ENCODE assay signal across 8 cellular contexts in genomic region chr3:52532517-52532837, GRCh38. TPM values are rescaled to one million over a fixed set of nuclear protein-coding genes. Genes with fewer than 3 reads are reported as not detected.
DNase-seq lines count a peak whose midpoint lies in the region.

No MANE protein-coding gene starts in this region.

- peaks cover 8% of the 10 kb centered on the region for H3K4me1 ChIP-seq in mesendoderm (ENCODE audit: control insufficient read depth, low read depth, low read length)

- no peaks in the 10 kb centered on the region for H3K9me3 Mint-ChIP-seq in activated CD4-positive, alpha-beta T cell treated with anti-CD3 and anti-CD28 coated beads, Interleukin-2, amount 10 ng/mL, durations not matched to agents 24 days and 14 days
- no peaks in the 10 kb centered on the region for H3K9me3 Mint-ChIP-seq in dendritic cell treated with granulocyte-macrophage colony-stimulating factor and Interleukin-4, amounts not matched to agents 40 ng/mL and 50 ng/mL, for 4 days

- H3K79me1 ChIP-seq in mesendoderm (ENCODE audit: low read length) = peaks cover 32% of the 10 kb centered on the region

- H3K18ac ChIP-seq in mesendoderm (ENCODE audit: low read length) = no peak overlapping the region

- H3K27ac Mint-ChIP-seq in activated CD4-positive, alpha-beta T cell treated with anti-CD3 and anti-CD28 coated beads, Interleukin-2, amount 10 ng/mL, durations not matched to agents 24 days and 14 days = peak overlapping the region; percentile 63
- H3K27ac Mint-ChIP-seq in dendritic cell treated with granulocyte-macrophage colony-stimulating factor and Interleukin-4, amounts not matched to agents 40 ng/mL and 50 ng/mL, for 4 days = peak overlapping the region; percentile 45

- no peak overlapping the region for H2BK120ac ChIP-seq in mesendoderm (ENCODE audit: low read depth, low read length)

- peak overlapping the region; percentile 12 for H2AK5ac ChIP-seq in mesendoderm (ENCODE audit: low read length)

- peaks cover 38% of the 10 kb centered on the region for H3K79me2 ChIP-seq in mesendoderm (ENCODE audit: control insufficient read depth, insufficient read depth, low read length)

- no peaks in the 10 kb centered on the region for H3K27me3 Mint-ChIP-seq in activated CD4-positive, alpha-beta T cell treated with anti-CD3 and anti-CD28 coated beads, Interleukin-2, amount 10 ng/mL, durations not matched to agents 24 days and 14 days
- H3K27me3 Mint-ChIP-seq in dendritic cell treated with granulocyte-macrophage colony-stimulating factor and Interleukin-4, amounts not matched to agents 40 ng/mL and 50 ng/mL, for 4 days = peaks cover 2% of the 10 kb centered on the region

- H3K4me1 Mint-ChIP-seq in activated CD4-positive, alpha-beta T cell treated with anti-CD3 and anti-CD28 coated beads, Interleukin-2, amount 10 ng/mL, durations not matched to agents 24 days and 14 days = peaks cover 13% of the 10 kb centered on the region
- H3K4me1 Mint-ChIP-seq in dendritic cell treated with granulocyte-macrophage colony-stimulating factor and Interleukin-4, amounts not matched to agents 40 ng/mL and 50 ng/mL, for 4 days (ENCODE audit: low read depth) = peaks cover 40% of the 10 kb centered on the region

- peaks cover 6% of the 10 kb centered on the region for H3K36me3 Mint-ChIP-seq in activated CD4-positive, alpha-beta T cell treated with anti-CD3 and anti-CD28 coated beads, Interleukin-2, amount 10 ng/mL, durations not matched to agents 24 days and 14 days (ENCODE audit: low read depth)
- peaks cover 30% of the 10 kb centered on the region for H3K36me3 Mint-ChIP-seq in dendritic cell treated with granulocyte-macrophage colony-stimulating factor and Interleukin-4, amounts not matched to agents 40 ng/mL and 50 ng/mL, for 4 days (ENCODE audit: low read depth)

- no peak overlapping the region for H2BK15ac ChIP-seq in mesendoderm (replicated peaks; ENCODE audit: low read depth)

- peak overlapping the region; percentile 88 for H3K4me2 ChIP-seq in mesendoderm (ENCODE audit: low read length)

- peak overlapping the region; percentile 81 for H3K4me3 Mint-ChIP-seq in activated CD4-positive, alpha-beta T cell treated with anti-CD3 and anti-CD28 coated beads, Interleukin-2, amount 10 ng/mL, durations not matched to agents 24 days and 14 days
- H3K4me3 Mint-ChIP-seq in dendritic cell treated with granulocyte-macrophage colony-stimulating factor and Interleukin-4, amounts not matched to agents 40 ng/mL and 50 ng/mL, for 4 days = peak overlapping the region; percentile 81

- DNase-seq in activated CD4-positive, alpha-beta T cell treated with anti-CD3 and anti-CD28 coated beads, Interleukin-2, amount 10 ng/mL, durations not matched to agents 24 days and 14 days = no peak
- DNase-seq in activated CD4-positive, alpha-beta T cell treated with anti-CD3 and anti-CD28 coated beads, Interleukin-2, amount 50 U/mL, for 1 hour = no peak
- DNase-seq in RPMI7951 (ENCODE audit: low read depth) = peak; percentile 79
- DNase-seq in mesendoderm = peak; percentile 37
- DNase-seq in middle frontal gyrus (ENCODE audit: extremely low spot score, low spot score) = no peak
- DNase-seq in stimulated activated CD4-positive, alpha-beta T cell treated with anti-CD3 and anti-CD28 coated beads, Interleukin-4, amount 100 ng/mL, for 24 hours = no peak
- DNase-seq in stimulated activated CD4-positive, alpha-beta T cell treated with anti-CD3 and anti-CD28 coated beads, Interleukin-12 subunit alpha, Interleukin-12 subunit beta, amount 100 ng/mL, for 4 hours = no peak

- no peak overlapping the region for H4K5ac ChIP-seq in mesendoderm (ENCODE audit: low read length)

- no CpG with 5 or more reads among the region's 5 CpGs for WGBS in mesendoderm (ENCODE audit: extremely low coverage, insufficient coverage, low lambda C conversion rate)

- peak overlapping the region; percentile 84 for H3K4me3 ChIP-seq in mesendoderm (ENCODE audit: low read length)

- no peaks in the 10 kb centered on the region for H3K27me3 ChIP-seq in mesendoderm (ENCODE audit: insufficient read depth, low read length, poor library complexity)

- intact Hi-C loops in activated CD4-positive, alpha-beta T cell treated with anti-CD3 and anti-CD28 coated beads, Interleukin-2, amount 10 ng/mL, durations not matched to agents 24 days and 14 days (cut with micrococcal nuclease) = loop anchor here (10.0 kb wide), 2 partner anchors 338 to 362 kb away; partner anchors contain the start of genes ALAS1 and STIMATE
- intact Hi-C loops in dendritic cell treated with granulocyte-macrophage colony-stimulating factor and Interleukin-4, amounts not matched to agents 40 ng/mL and 50 ng/mL, for 4 days (cut with micrococcal nuclease) = no loop called here

- no peak overlapping the region for H3K27ac ChIP-seq in mesendoderm (ENCODE audit: low read depth, low read length)

- H3K23ac ChIP-seq in mesendoderm (ENCODE audit: low read length) = peak overlapping the region; percentile 96

- H3K56ac ChIP-seq in mesendoderm (ENCODE audit: low read length) = peak overlapping the region; percentile 95

- H3K36me3 ChIP-seq in mesendoderm (ENCODE audit: control insufficient read depth, insufficient read depth, low read length) = peaks cover 12% of the 10 kb centered on the region

- H2BK5ac ChIP-seq in mesendoderm (ENCODE audit: low read length) = no peak overlapping the region

- peak overlapping the region; percentile 96 for H3K9ac ChIP-seq in mesendoderm (ENCODE audit: low read length)

- no peak overlapping the region for H3K4ac ChIP-seq in mesendoderm (ENCODE audit: low read depth, low read length)

- no peak overlapping the region for H4K8ac ChIP-seq in mesendoderm (ENCODE audit: low read depth, low read length)

RNA-seq across cellular contexts. Expression of gene NT5DC2, which starts 1.2 kb away (rescaled TPM):
- total RNA-seq in activated CD4-positive, alpha-beta T cell treated with anti-CD3 and anti-CD28 coated beads, Interleukin-2, amount 10 ng/mL, durations not matched to agents 24 days and 14 days = 75.6 and 76.9 TPM in 2 replicates
- 130 and 180 TPM in 2 replicates for total RNA-seq in RPMI7951 (2014; rRNA removed; shearing (Covaris generic))
- polyA plus RNA-seq in mesendoderm (2013, experiment 1 of 2) = 171 TPM
- polyA plus RNA-seq in mesendoderm (2013, experiment 2 of 2) = 169 TPM

RNA-seq across cellular contexts. Expression of gene UQCC5, which starts 3.9 kb away (rescaled TPM):
- 13.8 TPM in 2 replicates for total RNA-seq in activated CD4-positive, alpha-beta T cell treated with anti-CD3 and anti-CD28 coated beads, Interleukin-2, amount 10 ng/mL, durations not matched to agents 24 days and 14 days
- total RNA-seq in RPMI7951 (2014; rRNA removed; shearing (Covaris generic)) = 13.0 and 14.0 TPM in 2 replicates
- polyA plus RNA-seq in mesendoderm (2013, experiment 1 of 2) = 72.7 TPM
- 77.0 TPM for polyA plus RNA-seq in mesendoderm (2013, experiment 2 of 2)

RNA-seq across cellular contexts. Expression of gene STAB1, which starts 37.3 kb away (rescaled TPM):
- 0.07 TPM in 1 of 2 replicates, not detected in the other for total RNA-seq in activated CD4-positive, alpha-beta T cell treated with anti-CD3 and anti-CD28 coated beads, Interleukin-2, amount 10 ng/mL, durations not matched to agents 24 days and 14 days
- under 0.01 TPM in 2 replicates for total RNA-seq in RPMI7951 (2014; rRNA removed; shearing (Covaris generic))
- polyA plus RNA-seq in mesendoderm (2013, experiment 1 of 2) = 0.21 TPM
- 0.32 TPM for polyA plus RNA-seq in mesendoderm (2013, experiment 2 of 2)

Comparison
In these comparisons a context has a peak if more than half of its experiments do, and no peak if none do; other contexts are left out.
1. DNase-seq: peak in RPMI7951 (single experiment) and mesendoderm (single experiment); none in activated CD4-positive, alpha-beta T cell treated with anti-CD3 and anti-CD28 coated beads, Interleukin-2, amount 10 ng/mL, durations not matched to agents 24 days and 14 days (single experiment), activated CD4-positive, alpha-beta T cell treated with anti-CD3 and anti-CD28 coated beads, Interleukin-2, amount 50 U/mL, for 1 hour (single experiment), middle frontal gyrus (single experiment), stimulated activated CD4-positive, alpha-beta T cell treated with anti-CD3 and anti-CD28 coated beads, Interleukin-4, amount 100 ng/mL, for 24 hours (single experiment) and stimulated activated CD4-positive, alpha-beta T cell treated with anti-CD3 and anti-CD28 coated beads, Interleukin-12 subunit alpha, Interleukin-12 subunit beta, amount 100 ng/mL, for 4 hours (single experiment).